ENCODE assay signal across 15 cellular contexts in the genomic region with DNA sequence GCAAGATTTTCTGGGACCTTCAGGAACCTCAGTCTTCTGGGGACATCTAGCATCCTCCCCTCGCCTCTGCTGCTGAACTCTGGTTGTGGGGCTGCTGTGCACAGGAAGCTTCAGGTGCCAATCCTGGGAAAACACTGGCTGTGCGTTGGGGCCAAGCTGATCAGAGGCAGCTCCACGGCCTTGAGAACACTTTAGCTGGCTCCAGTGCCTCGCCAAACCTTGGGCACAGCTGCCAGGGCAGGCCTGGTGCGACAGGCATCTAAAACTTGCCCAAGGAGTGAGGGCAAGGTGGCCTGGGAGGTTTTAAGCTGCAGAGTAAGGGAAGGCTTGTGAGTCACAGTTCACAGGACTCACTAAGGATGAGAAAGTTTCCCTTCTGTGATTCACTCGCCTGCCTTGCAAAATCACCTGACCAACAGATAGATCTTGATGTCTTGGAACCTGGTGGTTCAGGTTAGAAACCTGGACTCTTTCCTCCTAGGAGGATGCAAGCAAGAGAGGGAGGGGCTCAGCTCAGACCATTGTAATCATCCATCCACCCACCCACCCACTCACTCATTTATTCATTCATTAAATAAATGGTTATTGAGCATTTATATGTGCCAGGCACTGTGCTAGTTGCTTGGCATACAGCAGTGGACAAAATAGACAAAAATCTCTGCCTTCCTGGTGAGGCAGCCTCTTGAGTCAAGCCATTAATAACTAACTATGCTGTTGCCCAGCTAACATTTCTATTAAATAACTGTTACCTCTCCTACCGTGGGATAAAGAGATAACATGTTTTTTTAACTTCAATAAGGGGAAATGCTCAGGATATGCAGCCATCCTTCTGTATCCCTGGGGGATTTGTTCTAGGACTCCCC. TPM values are rescaled to one million over a fixed set of nuclear protein-coding genes. Genes with fewer than 3 reads are reported as not detected.
DNase-seq lines count a peak whose midpoint lies in the region; ATAC-seq and TF ChIP-seq lines count a peak whose summit lies in the region.
"Had no signal": no experiment of that assay in that cellular context is flagged by ENCODE, and none has a peak within 500 bp of the region (broad histone marks: within the 10 kb centered on the region; RNA-seq: fewer than 3 reads in every experiment).

No MANE protein-coding gene starts in this region.

- TF ChIP-seq CTCF in GM20000 (IDR thresholded peaks at IDR 0.05; ENCODE audit: extremely low read depth, missing control alignments) = no peak
- TF ChIP-seq CTCF in Calu3 (IDR thresholded peaks at IDR 0.05; ENCODE audit: unreplicated experiment) = no peak

- no peak overlapping the region for H3K27ac ChIP-seq in epithelial cell of prostate
- H3K27ac ChIP-seq: left lung had no signal

- no TSS peak for BruUV-seq in Calu3 (replicated peaks; lab: Mats Ljungman, UMichigan)

- no peak overlapping the region for H3K4me3 Mint-ChIP-seq in activated T-cell treated with anti-CD3 and anti-CD28 coated beads, Interleukin-2, amount 50 U/mL, for 24 hours
- H3K4me3 Mint-ChIP-seq in Calu3 (ENCODE audit: low read depth, unreplicated experiment) = no peak overlapping the region
- H3K4me3 Mint-ChIP-seq: activated naive CD4-positive, alpha-beta T cell treated with anti-CD3 and anti-CD28 coated beads, Interleukin-2, amount 50 U/mL, for 24 hours; neural crest cell had no signal

- DNase-seq in activated T-cell treated with anti-CD3 and anti-CD28 coated beads, Interleukin-2, amount 50 U/mL, for 48 hours = peak; percentile 24 to 29
- no peak for DNase-seq in activated T-cell treated with anti-CD3 and anti-CD28 coated beads, Interleukin-2, amount 50 U/mL, for 24 hours
- DNase-seq in NCI-H226 (peak; percentile 72), epithelial cell of prostate (ENCODE audit: low read depth, low spot score) (peak; percentile 87), skeletal muscle cell (ENCODE audit: low read depth) (peak; percentile 17), GM20000 (ENCODE audit: low spot score) (no peak), Calu3 (no peak)
- DNase-seq: AML-193; left lung; NCI-H2107; NK-92 treated with Interleukin-12 subunit alpha and Interleukin-12 subunit beta, amount 100 ng/mL, for 24 hours had no signal

- ATAC-seq in HG03432 (IDR thresholded peaks at IDR 0.05; ENCODE audit: unreplicated experiment) = no peak
- ATAC-seq: left lung had no signal

- H3K27ac Mint-ChIP-seq in activated T-cell treated with anti-CD3 and anti-CD28 coated beads, Interleukin-2, amount 50 U/mL, for 24 hours = no peak overlapping the region
- H3K27ac Mint-ChIP-seq in Calu3 (ENCODE audit: unreplicated experiment) = no peak overlapping the region
- H3K27ac Mint-ChIP-seq: activated naive CD4-positive, alpha-beta T cell treated with anti-CD3 and anti-CD28 coated beads, Interleukin-2, amount 50 U/mL, for 24 hours had no signal

- CTCF ChIA-PET in Calu3 (lab: Charles Lee) = interaction anchor here (0.7 to 4.0 kb wide), 5 partner anchors 10 to 167 kb away, joined by 3 to 53 read pairs (median 3); partner anchors contain the start of gene AARS2

- H3K4me1 Mint-ChIP-seq in activated T-cell treated with anti-CD3 and anti-CD28 coated beads, Interleukin-2, amount 50 U/mL, for 24 hours (ENCODE audit: low read depth) = peaks cover 6% of the 10 kb centered on the region
- H3K4me1 Mint-ChIP-seq in Calu3 (ENCODE audit: low read depth, unreplicated experiment) = no peaks in the 10 kb centered on the region
- H3K4me1 Mint-ChIP-seq: activated naive CD4-positive, alpha-beta T cell treated with anti-CD3 and anti-CD28 coated beads, Interleukin-2, amount 50 U/mL, for 24 hours had no signal

- no peaks in the 10 kb centered on the region for H3K36me3 Mint-ChIP-seq in activated T-cell treated with anti-CD3 and anti-CD28 coated beads, Interleukin-2, amount 50 U/mL, for 24 hours (ENCODE audit: low read depth)
- no peaks in the 10 kb centered on the region for H3K36me3 Mint-ChIP-seq in Calu3 (ENCODE audit: insufficient read depth, unreplicated experiment)
- H3K36me3 Mint-ChIP-seq: activated naive CD4-positive, alpha-beta T cell treated with anti-CD3 and anti-CD28 coated beads, Interleukin-2, amount 50 U/mL, for 24 hours had no signal

- H3K27me3 Mint-ChIP-seq in activated T-cell treated with anti-CD3 and anti-CD28 coated beads, Interleukin-2, amount 50 U/mL, for 24 hours = peaks cover 41% of the 10 kb centered on the region
- peaks cover 70% of the 10 kb centered on the region for H3K27me3 Mint-ChIP-seq in Calu3 (ENCODE audit: unreplicated experiment)

- intact Hi-C loops in Calu3 (cut with micrococcal nuclease; ENCODE audit: unreplicated experiment) = no loop called here

- H3K4me3 ChIP-seq in skeletal muscle cell (ENCODE audit: low read depth, low read length) = no peak overlapping the region
- H3K4me3 ChIP-seq: left lung had no signal

- no peaks in the 10 kb centered on the region for H3K9me3 Mint-ChIP-seq in activated T-cell treated with anti-CD3 and anti-CD28 coated beads, Interleukin-2, amount 50 U/mL, for 24 hours
- no peaks in the 10 kb centered on the region for H3K9me3 Mint-ChIP-seq in Calu3 (ENCODE audit: low read depth, unreplicated experiment)
- H3K9me3 Mint-ChIP-seq: activated naive CD4-positive, alpha-beta T cell treated with anti-CD3 and anti-CD28 coated beads, Interleukin-2, amount 50 U/mL, for 24 hours; neural crest cell had no signal

RNA-seq across cellular contexts. Expression of gene SPATS1, which starts 2.5 kb away (rescaled TPM):
- total RNA-seq in Calu3 (2022) = not detected in 2 replicates
- total RNA-seq: dermis microvascular lymphatic vessel endothelial cell, neural crest cell had no signal

RNA-seq across cellular contexts. Expression of gene AARS2, which starts 26.8 kb away (rescaled TPM):
- total RNA-seq in Calu3 (2022) = 37.5 and 41.8 TPM in 2 replicates

RNA-seq across cellular contexts. Expression of gene CDC5L, which starts 47.5 kb away (rescaled TPM):
- 39.2 and 43.4 TPM in 2 replicates for total RNA-seq in Calu3 (2022)

Comparison
In these comparisons a context has a peak if more than half of its experiments do, and no peak if none do; other contexts are left out.
1. DNase-seq: peak in activated T-cell treated with anti-CD3 and anti-CD28 coated beads, Interleukin-2, amount 50 U/mL, for 48 hours (2 of 2), NCI-H226 (single experiment), epithelial cell of prostate (single experiment) and skeletal muscle cell (single experiment); none in activated T-cell treated with anti-CD3 and anti-CD28 coated beads, Interleukin-2, amount 50 U/mL, for 24 hours (single experiment), GM20000 (single experiment) and Calu3 (single experiment).